In the genomic region with DNA sequence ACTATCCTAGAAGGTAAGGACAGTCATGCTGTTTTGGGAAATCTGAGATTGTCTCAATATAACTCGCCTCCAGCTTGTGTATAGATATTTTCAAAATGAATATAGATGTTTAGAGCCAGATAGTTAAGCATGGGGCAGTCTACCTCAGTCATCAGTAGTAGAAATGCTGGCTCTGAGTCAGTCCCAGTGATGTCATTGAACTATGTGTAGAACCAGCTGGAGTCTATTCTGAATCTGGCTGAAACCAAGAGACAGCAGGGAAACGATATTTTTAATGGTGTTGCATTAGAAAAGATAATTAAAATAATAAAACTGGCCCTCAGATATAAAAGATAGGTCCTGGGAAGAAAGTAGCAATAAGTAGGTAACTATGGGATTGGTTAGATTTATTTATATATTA, we compare ENCODE assay signal across 11 cellular contexts. TPM values are rescaled to one million over a fixed set of nuclear protein-coding genes. Genes with fewer than 3 reads are reported as not detected.
DNase-seq lines count a peak whose midpoint lies in the region; ATAC-seq lines count a peak whose summit lies in the region.
"Had no signal": no experiment of that assay in that cellular context is flagged by ENCODE, and none has a peak within 500 bp of the region (broad histone marks: within the 10 kb centered on the region; RNA-seq: fewer than 3 reads in every experiment).

No MANE protein-coding gene starts in this region.

- no peaks in the 10 kb centered on the region for H3K36me3 ChIP-seq in trophoblast cell (ENCODE audit: control insufficient read depth in 1 of 2, insufficient read depth in 2 of 2, low read length in 2 of 2)

- no peak overlapping the region for H3K14ac ChIP-seq in trophoblast cell (ENCODE audit: low read length)

- no peaks in the 10 kb centered on the region for H3K9me3 ChIP-seq in trophoblast cell (ENCODE audit: insufficient read depth, low read depth, low read length)
- H3K9me3 ChIP-seq: heart left ventricle, mucosa of descending colon had no signal

- H4K8ac ChIP-seq in trophoblast cell (ENCODE audit: low read depth, low read length), result no peak overlapping the region

- no peak overlapping the region for H2BK120ac ChIP-seq in trophoblast cell (ENCODE audit: insufficient read depth, low read length, poor library complexity)

- H3K4me1 ChIP-seq in trophoblast cell (ENCODE audit: control insufficient read depth in 1 of 2, insufficient read depth in 2 of 2, low read length in 2 of 2), result peaks cover 9 to 10% of the 10 kb centered on the region in 2 experiments
- H3K4me1 ChIP-seq: heart left ventricle had no signal

- no peak overlapping the region for H3K9ac ChIP-seq in trophoblast cell (ENCODE audit: low read length)

- no peak overlapping the region for H3K18ac ChIP-seq in trophoblast cell (ENCODE audit: low read length)

- no peaks in the 10 kb centered on the region for H3K27me3 ChIP-seq in trophoblast cell (ENCODE audit: insufficient read depth, low read length)
- H3K27me3 ChIP-seq: heart left ventricle had no signal

- H4K91ac ChIP-seq in trophoblast cell (ENCODE audit: low read depth, low read length), result no peak overlapping the region

- DNase-seq in trophoblast cell (peak; percentile 63 to 72), NCI-H226 (no peak), MV-4-11 (lab: John Stamatoyannopoulos, UW) (no peak), NOMO-1 treated with DMSO at 0.1 percent for 48 hours (lab: John Stamatoyannopoulos, UW; ENCODE audit: unreplicated experiment) (no peak)
- DNase-seq: activated CD8-positive, alpha-beta memory T cell treated with anti-CD3 and anti-CD28 coated beads, Interleukin-2, amount 50 U/mL, for 4 hours; heart left ventricle; mucosa of descending colon; NCI-H2171 had no signal

- peaks cover 11% of the 10 kb centered on the region for H3K79me1 ChIP-seq in trophoblast cell (ENCODE audit: low read length)

- H3K27ac ChIP-seq in trophoblast cell (ENCODE audit: low read depth, low read length), result no peak overlapping the region
- H3K27ac ChIP-seq: heart left ventricle had no signal

- no peak overlapping the region for H3K4me3 ChIP-seq in trophoblast cell (ENCODE audit: low read depth, low read length)
- H3K4me3 ChIP-seq: heart left ventricle, mucosa of descending colon had no signal

- no peak overlapping the region for H4K12ac ChIP-seq in trophoblast cell (ENCODE audit: low read depth, low read length)

- ATAC-seq in GM19025 (IDR thresholded peaks at IDR 0.05; ENCODE audit: low read depth, unreplicated experiment), result peak; percentile 59
- peak; percentile 94 for ATAC-seq in HG02571 (IDR thresholded peaks at IDR 0.05; ENCODE audit: unreplicated experiment)
- ATAC-seq in HG03442 (IDR thresholded peaks at IDR 0.05; ENCODE audit: unreplicated experiment), result peak; percentile 90
- ATAC-seq: mucosa of descending colon had no signal

- no peak overlapping the region for H3K4me2 ChIP-seq in trophoblast cell (ENCODE audit: low read length)

- H3K23ac ChIP-seq in trophoblast cell (ENCODE audit: low read length), result no peak overlapping the region

- WGBS in trophoblast cell (ENCODE audit: extremely low coverage, insufficient coverage, insufficient read length), result no CpG with 5 or more reads among the region's 2 CpGs

- no peak overlapping the region for H3K4ac ChIP-seq in trophoblast cell (ENCODE audit: low read depth, low read length)

- H2BK12ac ChIP-seq in trophoblast cell (ENCODE audit: low read length), result no peak overlapping the region

- H2AFZ ChIP-seq in trophoblast cell (ENCODE audit: insufficient read depth, low read length, poor library complexity), result no peak overlapping the region

- no peak overlapping the region for H2AK5ac ChIP-seq in trophoblast cell (ENCODE audit: low read length)

- no peaks in the 10 kb centered on the region for H3K79me2 ChIP-seq in trophoblast cell (ENCODE audit: control insufficient read depth, insufficient read depth, low read length, poor library complexity)

- H2BK5ac ChIP-seq in trophoblast cell (ENCODE audit: low read depth, low read length, poor library complexity), result no peak overlapping the region

RNA-seq across cellular contexts. Expression of a gene that starts 25.9 kb away (rescaled TPM):
- 0.85 and 1.1 TPM in 2 replicates for polyA plus RNA-seq in trophoblast cell (2013)

RNA-seq across cellular contexts. Expression of a gene that starts 49.3 kb away (rescaled TPM):
- polyA plus RNA-seq in trophoblast cell (2013), result 4.5 and 4.8 TPM in 2 replicates

Comparison
In these comparisons a context has a peak if more than half of its experiments do, and no peak if none do; other contexts are left out.
1. DNase-seq: peak in trophoblast cell (2 of 2); none in NCI-H226 (single experiment), MV-4-11 (single experiment) and NOMO-1 treated with DMSO at 0.1 percent for 48 hours (single experiment).
2. Peak in every context shown above with its lines, with median percentiles within 50 percentile points of each other: ATAC-seq.